In the genomic region with DNA sequence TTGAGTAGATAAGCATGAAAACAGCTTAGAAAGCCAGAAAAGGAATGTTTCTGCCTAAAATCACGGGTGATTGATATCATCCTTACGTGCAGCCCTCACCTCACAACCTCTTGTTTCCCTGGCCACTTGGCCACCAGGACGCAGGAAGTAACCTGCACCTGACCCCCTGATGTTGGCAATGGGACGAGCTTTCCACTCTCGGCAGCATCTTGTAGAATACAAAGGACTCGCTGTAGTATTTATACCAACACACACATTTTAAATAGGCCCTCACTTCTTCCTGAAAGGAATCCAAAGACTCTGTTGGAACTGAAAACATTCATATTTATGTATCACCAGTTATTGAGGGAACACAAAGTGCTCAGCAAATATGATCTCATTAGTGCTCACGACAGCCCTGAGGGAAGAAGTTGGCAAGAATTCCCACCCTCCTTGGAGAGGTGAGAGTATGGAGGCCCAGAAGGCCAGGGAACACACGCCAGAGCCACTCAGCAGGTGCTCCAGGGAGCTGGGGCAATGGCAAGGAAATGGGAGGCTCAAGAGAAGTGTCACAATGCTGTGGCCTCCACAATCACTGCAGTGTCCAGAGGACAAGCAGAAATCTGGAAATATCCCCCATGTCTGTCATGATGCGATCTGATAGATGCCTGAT, we compare ENCODE assay signal across 27 cellular contexts.
"Had no signal": no experiment of that assay in that cellular context is flagged by ENCODE, and none has a peak within 500 bp of the region (broad histone marks: within the 10 kb centered on the region; RNA-seq: fewer than 3 reads in every experiment).

No MANE protein-coding gene starts in this region.

- H3K9me3 ChIP-seq: pancreas, prostate gland, tibial artery had no signal

- H3K4me2 ChIP-seq: smooth muscle cell had no signal

- H3K36me3 ChIP-seq: pancreas, prostate gland, tibial artery had no signal

- H3K36me3 Mint-ChIP-seq: activated CD8-positive, alpha-beta memory T cell treated with anti-CD3 and anti-CD28 coated beads, Interleukin-2, amount 10 ng/mL, durations not matched to agents 7 days and 5 days; activated naive CD4-positive, alpha-beta T cell treated with anti-CD3 and anti-CD28 coated beads, Interleukin-2, amount 50 U/mL, for 72 hours; memory B cell; naive thymus-derived CD8-positive, alpha-beta T cell; stimulated activated memory B cell treated with anti-CD40 and anti-IgM and Interleukin-4, amounts not matched to agents 10 μg/mL and 1 μg/mL and 100 μg/mL, for 72 hours; T-cell had no signal

- H3K27me3 Mint-ChIP-seq: activated CD4-positive, alpha-beta T cell treated with anti-CD3 and anti-CD28 coated beads for 36 hours; activated CD8-positive, alpha-beta memory T cell treated with anti-CD3 and anti-CD28 coated beads, Interleukin-2, amount 10 ng/mL, durations not matched to agents 7 days and 5 days had no signal

- H3K4me1 ChIP-seq: pancreas, prostate gland had no signal

- H3K27ac Mint-ChIP-seq: activated CD4-positive, alpha-beta T cell treated with anti-CD3 and anti-CD28 coated beads for 36 hours; activated CD8-positive, alpha-beta memory T cell treated with anti-CD3 and anti-CD28 coated beads, Interleukin-2, amount 10 ng/mL, durations not matched to agents 7 days and 5 days; activated CD8-positive, alpha-beta T cell treated with anti-CD3 and anti-CD28 coated beads, Interleukin-2, amount 10 ng/mL, durations not matched to agents 7 days and 5 days; activated naive CD4-positive, alpha-beta T cell treated with anti-CD3 and anti-CD28 coated beads, Interleukin-2, amount 50 U/mL, for 72 hours; activated T-helper 2 cell treated with anti-CD3 and anti-CD28 coated beads, Interferon-gamma antibody, Interleukin-2, Interleukin-4, amounts not matched to agents 10 μg/mL and 5 μg/mL and 100 μg/mL, durations not matched to agents 14 hours and 24 hours and 36 hours; effector memory CD8-positive, alpha-beta T cell; memory B cell; naive thymus-derived CD8-positive, alpha-beta T cell; stimulated activated memory B cell treated with anti-CD40 and anti-IgM and Interleukin-4, amounts not matched to agents 10 μg/mL and 1 μg/mL and 100 μg/mL, for 72 hours; stimulated activated naive CD8-positive, alpha-beta T cell treated with anti-CD3 and anti-CD28 coated beads, Interleukin-15, amount 100 ng/mL, for 72 hours; T-cell had no signal

- H3K9me3 Mint-ChIP-seq: activated naive CD4-positive, alpha-beta T cell treated with anti-CD3 and anti-CD28 coated beads, Interleukin-2, amount 50 U/mL, for 72 hours; activated T-helper 2 cell treated with anti-CD3 and anti-CD28 coated beads, Interferon-gamma antibody, Interleukin-2, Interleukin-4, amounts not matched to agents 10 μg/mL and 5 μg/mL and 100 μg/mL, durations not matched to agents 14 hours and 24 hours and 36 hours; memory B cell; naive thymus-derived CD8-positive, alpha-beta T cell; neural crest cell; stimulated activated memory B cell treated with anti-CD40 and anti-IgM and Interleukin-4, amounts not matched to agents 10 μg/mL and 1 μg/mL and 100 μg/mL, for 72 hours; stimulated activated naive CD8-positive, alpha-beta T cell treated with anti-CD3 and anti-CD28 coated beads, Interleukin-15, amount 100 ng/mL, for 72 hours; T-cell had no signal

- H3K4me1 Mint-ChIP-seq: activated CD4-positive, alpha-beta T cell treated with anti-CD3 and anti-CD28 coated beads for 36 hours; activated CD8-positive, alpha-beta memory T cell treated with anti-CD3 and anti-CD28 coated beads, Interleukin-2, amount 10 ng/mL, durations not matched to agents 7 days and 5 days; memory B cell; naive thymus-derived CD8-positive, alpha-beta T cell; stimulated activated memory B cell treated with anti-CD40 and anti-IgM and Interleukin-4, amounts not matched to agents 10 μg/mL and 1 μg/mL and 100 μg/mL, for 72 hours; stimulated activated naive CD8-positive, alpha-beta T cell treated with anti-CD3 and anti-CD28 coated beads, Interleukin-15, amount 100 ng/mL, for 72 hours; T-cell had no signal

- H3K27me3 ChIP-seq: pancreas, tibial artery had no signal

- ATAC-seq: activated CD4-positive, alpha-beta T cell treated with anti-CD3 and anti-CD28 coated beads for 36 hours; activated CD8-positive, alpha-beta memory T cell treated with anti-CD3 and anti-CD28 coated beads, Interleukin-2, amount 10 ng/mL, durations not matched to agents 7 days and 5 days; activated CD8-positive, alpha-beta T cell treated with anti-CD3 and anti-CD28 coated beads, Interleukin-2, amount 10 ng/mL, durations not matched to agents 7 days and 5 days; activated naive CD4-positive, alpha-beta T cell treated with anti-CD3 and anti-CD28 coated beads, Interleukin-2, amount 50 U/mL, for 72 hours; effector memory CD8-positive, alpha-beta T cell; esophagus mucosa; naive thymus-derived CD8-positive, alpha-beta T cell; pancreas; stimulated activated memory B cell treated with anti-CD40 and anti-IgM and Interleukin-4, amounts not matched to agents 10 μg/mL and 1 μg/mL and 100 μg/mL, for 72 hours; stimulated activated naive CD8-positive, alpha-beta T cell treated with anti-CD3 and anti-CD28 coated beads, Interleukin-15, amount 100 ng/mL, for 72 hours; T-cell had no signal

- H3K4me3 Mint-ChIP-seq: activated CD4-positive, alpha-beta T cell treated with anti-CD3 and anti-CD28 coated beads for 36 hours; activated CD8-positive, alpha-beta memory T cell treated with anti-CD3 and anti-CD28 coated beads, Interleukin-2, amount 10 ng/mL, durations not matched to agents 7 days and 5 days; activated CD8-positive, alpha-beta T cell treated with anti-CD3 and anti-CD28 coated beads, Interleukin-2, amount 10 ng/mL, durations not matched to agents 7 days and 5 days; effector memory CD8-positive, alpha-beta T cell; memory B cell; naive thymus-derived CD8-positive, alpha-beta T cell; neural crest cell; stimulated activated memory B cell treated with anti-CD40 and anti-IgM and Interleukin-4, amounts not matched to agents 10 μg/mL and 1 μg/mL and 100 μg/mL, for 72 hours; stimulated activated naive CD8-positive, alpha-beta T cell treated with anti-CD3 and anti-CD28 coated beads, Interleukin-15, amount 100 ng/mL, for 72 hours; T-cell had no signal

- DNase-seq: activated CD4-positive, alpha-beta T cell treated with anti-CD3 and anti-CD28 coated beads for 36 hours; activated CD4-positive, CD25-positive, alpha-beta regulatory T cell; activated CD8-positive, alpha-beta memory T cell treated with anti-CD3 and anti-CD28 coated beads, Interleukin-2, amount 10 ng/mL, durations not matched to agents 7 days and 5 days; activated CD8-positive, alpha-beta T cell treated with anti-CD3 and anti-CD28 coated beads, Interleukin-2, amount 10 ng/mL, durations not matched to agents 7 days and 5 days; activated T-cell treated with anti-CD3 and anti-CD28 coated beads, Interleukin-2, amount 50 U/mL, for 48 hours; dorsolateral prefrontal cortex; effector memory CD8-positive, alpha-beta T cell; naive thymus-derived CD8-positive, alpha-beta T cell; nucleus accumbens; pancreas; retina; stimulated activated CD4-positive, alpha-beta T cell treated with anti-CD3 and anti-CD28 coated beads, Interleukin-1b, Interleukin-23, amount 100 ng/mL, for 48 hours; stimulated activated CD4-positive, alpha-beta T cell treated with anti-CD3 and anti-CD28 coated beads, Interleukin-4, amount 100 ng/mL, for 4 hours; stimulated activated CD8-positive, alpha-beta memory T cell treated with anti-CD3 and anti-CD28 coated beads, Interleukin-4, amount 100 ng/mL, for 48 hours; stimulated activated naive CD8-positive, alpha-beta T cell treated with anti-CD3 and anti-CD28 coated beads, Interleukin-15, amount 100 ng/mL, for 72 hours; substantia nigra; T-cell; tibial artery had no signal

- H3K27ac ChIP-seq: coronary artery, dorsolateral prefrontal cortex, pancreas, prostate gland, tibial artery had no signal

- H3K4me3 ChIP-seq: coronary artery, dorsolateral prefrontal cortex, pancreas, prostate gland, smooth muscle cell, tibial artery had no signal
